ENCODE assay signal across 21 cellular contexts in the genomic region with DNA sequence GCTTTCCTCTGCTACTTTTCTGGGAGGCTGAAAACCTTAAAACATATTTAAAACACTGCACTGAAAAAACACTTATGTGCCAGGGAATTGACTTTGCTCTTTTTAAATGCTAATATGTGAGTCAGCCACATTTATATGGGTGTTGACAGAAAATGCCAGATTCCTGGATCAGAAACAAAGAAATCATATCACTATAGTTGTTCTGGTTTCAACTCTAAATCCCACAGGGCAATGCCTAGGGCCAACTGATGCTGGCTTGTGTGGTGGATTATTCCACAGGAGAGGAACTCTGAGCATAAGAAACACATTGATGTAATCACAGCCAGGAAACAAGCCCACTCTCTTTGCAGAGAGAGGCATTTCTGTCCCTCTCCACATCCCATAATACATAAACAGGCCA.
"Had no signal": no experiment of that assay in that cellular context is flagged by ENCODE, and none has a peak within 500 bp of the region (broad histone marks: within the 10 kb centered on the region; RNA-seq: fewer than 3 reads in every experiment).

No MANE protein-coding gene starts in this region.

- H3K27ac Mint-ChIP-seq: activated B cell treated with CpG ODN at 0.5 μM for 24 hours; activated CD8-positive, alpha-beta T cell treated with anti-CD3 and anti-CD28 coated beads for 36 hours; activated naive CD8-positive, alpha-beta T cell treated with anti-CD3 and anti-CD28 coated beads for 36 hours; activated T-helper 17 cell treated with anti-CD3 and anti-CD28 coated beads, Interleukin-2, amount 50 U/mL, for 72 hours; natural killer cell treated with Interleukin-12 subunit alpha and Interleukin-12 subunit beta and Interleukin-15 and Interleukin-18, amount 100 ng/mL, for 72 hours; T-helper 2 cell treated with Interferon-gamma antibody and Interleukin-4, amounts not matched to agents 5 μg/mL and 100 μg/mL, for 36 hours had no signal

- H3K9me3 ChIP-seq: gastrocnemius medialis, lower lobe of right lung, tibial artery had no signal

- FAIRE-seq: keratinocyte, urothelium cell line had no signal

- H3K36me3 Mint-ChIP-seq: activated naive CD8-positive, alpha-beta T cell treated with anti-CD3 and anti-CD28 coated beads for 36 hours; brain; natural killer cell treated with Interleukin-12 subunit alpha and Interleukin-12 subunit beta and Interleukin-15 and Interleukin-18, amount 100 ng/mL, for 72 hours had no signal

- H3K27ac ChIP-seq: colonic mucosa, gastrocnemius medialis, lower lobe of right lung, tibial artery had no signal

- H3K4me1 ChIP-seq: colonic mucosa, gastrocnemius medialis, lower lobe of right lung, tibial artery had no signal

- H3K4me1 Mint-ChIP-seq: activated B cell treated with CpG ODN at 0.5 μM for 24 hours; activated naive CD8-positive, alpha-beta T cell treated with anti-CD3 and anti-CD28 coated beads for 36 hours; activated T-helper 17 cell treated with anti-CD3 and anti-CD28 coated beads, Interleukin-2, amount 50 U/mL, for 72 hours; central memory CD8-positive, alpha-beta T cell had no signal

- H3K27me3 Mint-ChIP-seq: activated B cell treated with CpG ODN at 0.5 μM for 24 hours; activated CD8-positive, alpha-beta T cell treated with anti-CD3 and anti-CD28 coated beads for 36 hours; activated naive CD8-positive, alpha-beta T cell treated with anti-CD3 and anti-CD28 coated beads for 36 hours; activated T-helper 17 cell treated with anti-CD3 and anti-CD28 coated beads, Interleukin-2, amount 50 U/mL, for 72 hours; brain; central memory CD8-positive, alpha-beta T cell; natural killer cell treated with Interleukin-12 subunit alpha and Interleukin-12 subunit beta and Interleukin-15 and Interleukin-18, amount 100 ng/mL, for 72 hours had no signal

- H3K4me3 ChIP-seq: colonic mucosa, gastrocnemius medialis, lower lobe of right lung, tibial artery had no signal

- H3K4me3 Mint-ChIP-seq: activated B cell treated with CpG ODN at 0.5 μM for 24 hours; activated CD8-positive, alpha-beta T cell treated with anti-CD3 and anti-CD28 coated beads for 36 hours; activated naive CD8-positive, alpha-beta T cell treated with anti-CD3 and anti-CD28 coated beads for 36 hours; activated T-helper 17 cell treated with anti-CD3 and anti-CD28 coated beads, Interleukin-2, amount 50 U/mL, for 72 hours; central memory CD8-positive, alpha-beta T cell; natural killer cell treated with Interleukin-12 subunit alpha and Interleukin-12 subunit beta and Interleukin-15 and Interleukin-18, amount 100 ng/mL, for 72 hours; T-helper 2 cell treated with Interferon-gamma antibody and Interleukin-4, amounts not matched to agents 5 μg/mL and 100 μg/mL, for 36 hours had no signal

- ATAC-seq: activated CD8-positive, alpha-beta T cell treated with anti-CD3 and anti-CD28 coated beads for 36 hours; activated T-helper 17 cell treated with anti-CD3 and anti-CD28 coated beads, Interleukin-2, amount 50 U/mL, for 72 hours; gastrocnemius medialis; lower lobe of right lung; natural killer cell treated with Interleukin-12 subunit alpha and Interleukin-12 subunit beta and Interleukin-15 and Interleukin-18, amount 100 ng/mL, for 72 hours had no signal

- H3K27me3 ChIP-seq: colonic mucosa, gastrocnemius medialis, tibial artery had no signal

- DNase-seq: activated B cell treated with CpG ODN at 0.5 μM for 24 hours; activated CD4-positive, alpha-beta T cell treated with anti-CD3 and anti-CD28 coated beads for 48 hours; activated CD8-positive, alpha-beta T cell treated with anti-CD3 and anti-CD28 coated beads for 36 hours; activated naive CD4-positive, alpha-beta T cell; activated naive CD8-positive, alpha-beta T cell treated with anti-CD3 and anti-CD28 coated beads for 36 hours; activated T-cell treated with anti-CD3 and anti-CD28 coated beads, Interleukin-2, amount 50 U/mL, for 1 hour; amniotic stem cell; colonic mucosa; gastrocnemius medialis; lower lobe of right lung; stimulated activated CD4-positive, alpha-beta T cell treated with anti-CD3 and anti-CD28 coated beads, Interleukin-12 subunit alpha, Interleukin-12 subunit beta, amount 100 ng/mL, for 4 hours; stimulated activated CD4-positive, alpha-beta T cell treated with anti-CD3 and anti-CD28 coated beads, Interleukin-2, amount 100 ng/mL, for 24 hours; stimulated activated naive CD4-positive, alpha-beta T cell treated with Interleukin-2 at 50 U/mL for 16 hours; tibial artery had no signal

- H3K36me3 ChIP-seq: colonic mucosa, gastrocnemius medialis, lower lobe of right lung, tibial artery had no signal
